In genomic region chr9:38299856-38300255, GRCh38 we compare ENCODE assay signal across 8 cellular contexts.
"Had no signal": no experiment of that assay in that cellular context is flagged by ENCODE, and none has a peak within 500 bp of the region (broad histone marks: within the 10 kb centered on the region; RNA-seq: fewer than 3 reads in every experiment).

No MANE protein-coding gene starts in this region.

- ATAC-seq: GM23338, HCT116 had no signal

- H3K36me3 ChIP-seq: HAP-1 had no signal

- H2AFZ ChIP-seq: GM23248, GM23338 had no signal

- H3K4me3 ChIP-seq: GM23248, GM23338, HAP-1 had no signal

- DNase-seq: GM23248, GOT3, H7, H9, HFFc6 had no signal

- H3K9ac ChIP-seq: GM23248 had no signal

- H3K9me3 ChIP-seq: HAP-1 had no signal

- H3K27ac ChIP-seq: GM23248 had no signal

- H3K4me2 ChIP-seq: GM23338 had no signal

- H3K4me1 ChIP-seq: HAP-1 had no signal
